Comparison of ENCODE assay signal across 1 cellular context in the genomic region with DNA sequence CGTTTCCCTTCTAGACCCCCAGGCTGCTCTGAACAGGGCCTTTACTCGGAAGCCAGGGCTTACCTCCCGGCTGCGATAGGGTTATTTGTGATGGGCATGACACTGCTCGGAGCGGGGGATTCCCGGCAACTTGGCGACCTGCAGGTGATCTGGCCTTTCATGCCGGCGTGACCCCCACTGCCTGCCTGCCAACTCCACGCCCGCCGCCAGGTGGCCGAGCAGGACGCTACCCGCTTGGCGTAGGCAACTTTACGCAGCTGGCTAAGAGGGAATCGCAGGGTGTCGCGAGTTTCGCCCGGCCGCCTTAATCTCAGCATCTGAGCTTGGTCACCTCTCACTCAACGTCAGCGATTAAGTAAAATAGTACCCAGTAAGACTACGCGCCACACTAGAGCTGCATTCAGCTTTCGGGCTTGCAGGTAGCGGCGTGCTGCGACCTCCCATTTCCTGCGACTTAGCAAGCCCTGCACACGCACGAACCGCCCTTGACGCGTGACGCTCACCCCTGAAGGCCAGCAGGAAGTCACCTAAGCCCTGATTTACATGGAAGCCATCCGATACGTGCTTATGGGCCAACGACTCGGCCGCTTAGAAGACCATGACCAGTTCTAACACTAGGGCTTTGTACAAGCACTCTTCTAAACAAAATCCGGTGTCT.
TF ChIP-seq lines count a peak whose summit lies in the region.

No MANE protein-coding gene starts in this region.

TF ChIP-seq in GM12878, 131 proteins besides CTCF, POLR2A, EP300 and RAD21 (continued from another document):
- TF ChIP-seq, protein P1, sequence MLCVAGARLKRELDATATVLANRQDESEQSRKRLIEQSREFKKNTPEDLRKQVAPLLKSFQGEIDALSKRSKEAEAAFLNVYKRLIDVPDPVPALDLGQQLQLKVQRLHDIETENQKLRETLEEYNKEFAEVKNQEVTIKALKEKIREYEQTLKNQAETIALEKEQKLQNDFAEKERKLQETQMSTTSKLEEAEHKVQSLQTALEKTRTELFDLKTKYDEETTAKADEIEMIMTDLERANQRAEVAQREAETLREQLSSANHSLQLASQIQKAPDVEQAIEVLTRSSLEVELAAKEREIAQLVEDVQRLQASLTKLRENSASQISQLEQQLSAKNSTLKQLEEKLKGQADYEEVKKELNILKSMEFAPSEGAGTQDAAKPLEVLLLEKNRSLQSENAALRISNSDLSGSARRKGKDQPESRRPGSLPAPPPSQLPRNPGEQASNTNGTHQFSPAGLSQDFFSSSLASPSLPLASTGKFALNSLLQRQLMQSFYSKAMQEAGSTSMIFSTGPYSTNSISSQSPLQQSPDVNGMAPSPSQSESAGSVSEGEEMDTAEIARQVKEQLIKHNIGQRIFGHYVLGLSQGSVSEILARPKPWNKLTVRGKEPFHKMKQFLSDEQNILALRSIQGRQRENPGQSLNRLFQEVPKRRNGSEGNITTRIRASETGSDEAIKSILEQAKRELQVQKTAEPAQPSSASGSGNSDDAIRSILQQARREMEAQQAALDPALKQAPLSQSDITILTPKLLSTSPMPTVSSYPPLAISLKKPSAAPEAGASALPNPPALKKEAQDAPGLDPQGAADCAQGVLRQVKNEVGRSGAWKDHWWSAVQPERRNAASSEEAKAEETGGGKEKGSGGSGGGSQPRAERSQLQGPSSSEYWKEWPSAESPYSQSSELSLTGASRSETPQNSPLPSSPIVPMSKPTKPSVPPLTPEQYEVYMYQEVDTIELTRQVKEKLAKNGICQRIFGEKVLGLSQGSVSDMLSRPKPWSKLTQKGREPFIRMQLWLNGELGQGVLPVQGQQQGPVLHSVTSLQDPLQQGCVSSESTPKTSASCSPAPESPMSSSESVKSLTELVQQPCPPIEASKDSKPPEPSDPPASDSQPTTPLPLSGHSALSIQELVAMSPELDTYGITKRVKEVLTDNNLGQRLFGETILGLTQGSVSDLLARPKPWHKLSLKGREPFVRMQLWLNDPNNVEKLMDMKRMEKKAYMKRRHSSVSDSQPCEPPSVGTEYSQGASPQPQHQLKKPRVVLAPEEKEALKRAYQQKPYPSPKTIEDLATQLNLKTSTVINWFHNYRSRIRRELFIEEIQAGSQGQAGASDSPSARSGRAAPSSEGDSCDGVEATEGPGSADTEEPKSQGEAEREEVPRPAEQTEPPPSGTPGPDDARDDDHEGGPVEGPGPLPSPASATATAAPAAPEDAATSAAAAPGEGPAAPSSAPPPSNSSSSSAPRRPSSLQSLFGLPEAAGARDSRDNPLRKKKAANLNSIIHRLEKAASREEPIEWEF (IDR thresholded peaks at IDR 0.05; ENCODE audit: insufficient replicate concordance, low read depth, low read length), result no peak
- no peak for TF ChIP-seq FOXK2 (IDR thresholded peaks at IDR 0.05)
- peak; percentile 80 for TF ChIP-seq POU2F2 (IDR thresholded peaks at IDR 0.05; ENCODE audit: borderline replicate concordance, low read depth, low read length)
- TF ChIP-seq POLR2AphosphoS2 (IDR thresholded peaks at IDR 0.05; ENCODE audit: low read depth, low read length), result peak; percentile 92
- TF ChIP-seq FOXM1 (IDR thresholded peaks at IDR 0.05; ENCODE audit: low read depth, low read length), result no peak
- no peak for TF ChIP-seq NFIC (IDR thresholded peaks at IDR 0.05; ENCODE audit: low read depth, low read length)
- TF ChIP-seq ZNF274 (IDR thresholded peaks at IDR 0.05; ENCODE audit: insufficient read depth, insufficient read length), result no peak
- TF ChIP-seq NR2C2 (IDR thresholded peaks at IDR 0.05; ENCODE audit: borderline replicate concordance, control insufficient read depth, insufficient read length, low read depth), result no peak
- TF ChIP-seq STAT1 (conservative IDR thresholded peaks at IDR 0.05), result no peak; the same call in 1 of the 2 replicates
- TF ChIP-seq BMI1 (IDR thresholded peaks at IDR 0.05; ENCODE audit: borderline replicate concordance), result peak; percentile 12; the same call in 1 of the 2 replicates
- peak; percentile 11; the same call in 1 of the 2 replicates for TF ChIP-seq MTA2 (IDR thresholded peaks at IDR 0.05; ENCODE audit: low read depth)
- TF ChIP-seq, protein P2, sequence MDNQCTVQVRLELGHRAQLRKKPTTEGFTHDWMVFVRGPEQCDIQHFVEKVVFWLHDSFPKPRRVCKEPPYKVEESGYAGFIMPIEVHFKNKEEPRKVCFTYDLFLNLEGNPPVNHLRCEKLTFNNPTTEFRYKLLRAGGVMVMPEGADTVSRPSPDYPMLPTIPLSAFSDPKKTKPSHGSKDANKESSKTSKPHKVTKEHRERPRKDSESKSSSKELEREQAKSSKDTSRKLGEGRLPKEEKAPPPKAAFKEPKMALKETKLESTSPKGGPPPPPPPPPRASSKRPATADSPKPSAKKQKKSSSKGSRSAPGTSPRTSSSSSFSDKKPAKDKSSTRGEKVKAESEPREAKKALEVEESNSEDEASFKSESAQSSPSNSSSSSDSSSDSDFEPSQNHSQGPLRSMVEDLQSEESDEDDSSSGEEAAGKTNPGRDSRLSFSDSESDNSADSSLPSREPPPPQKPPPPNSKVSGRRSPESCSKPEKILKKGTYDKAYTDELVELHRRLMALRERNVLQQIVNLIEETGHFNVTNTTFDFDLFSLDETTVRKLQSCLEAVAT (IDR thresholded peaks at IDR 0.05), result no peak
- TF ChIP-seq DPF2 (IDR thresholded peaks at IDR 0.05), result peak; percentile 16; the same call in 1 of the 2 replicates
- TF ChIP-seq, protein P3, sequence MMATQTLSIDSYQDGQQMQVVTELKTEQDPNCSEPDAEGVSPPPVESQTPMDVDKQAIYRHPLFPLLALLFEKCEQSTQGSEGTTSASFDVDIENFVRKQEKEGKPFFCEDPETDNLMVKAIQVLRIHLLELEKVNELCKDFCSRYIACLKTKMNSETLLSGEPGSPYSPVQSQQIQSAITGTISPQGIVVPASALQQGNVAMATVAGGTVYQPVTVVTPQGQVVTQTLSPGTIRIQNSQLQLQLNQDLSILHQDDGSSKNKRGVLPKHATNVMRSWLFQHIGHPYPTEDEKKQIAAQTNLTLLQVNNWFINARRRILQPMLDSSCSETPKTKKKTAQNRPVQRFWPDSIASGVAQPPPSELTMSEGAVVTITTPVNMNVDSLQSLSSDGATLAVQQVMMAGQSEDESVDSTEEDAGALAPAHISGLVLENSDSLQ (IDR thresholded peaks at IDR 0.05), result peak; percentile 59
- TF ChIP-seq, protein P4, sequence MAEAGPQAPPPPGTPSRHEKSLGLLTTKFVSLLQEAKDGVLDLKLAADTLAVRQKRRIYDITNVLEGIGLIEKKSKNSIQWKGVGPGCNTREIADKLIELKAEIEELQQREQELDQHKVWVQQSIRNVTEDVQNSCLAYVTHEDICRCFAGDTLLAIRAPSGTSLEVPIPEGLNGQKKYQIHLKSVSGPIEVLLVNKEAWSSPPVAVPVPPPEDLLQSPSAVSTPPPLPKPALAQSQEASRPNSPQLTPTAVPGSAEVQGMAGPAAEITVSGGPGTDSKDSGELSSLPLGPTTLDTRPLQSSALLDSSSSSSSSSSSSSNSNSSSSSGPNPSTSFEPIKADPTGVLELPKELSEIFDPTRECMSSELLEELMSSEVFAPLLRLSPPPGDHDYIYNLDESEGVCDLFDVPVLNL (IDR thresholded peaks at IDR 0.05; ENCODE audit: low read depth, low read length), result no peak
- TF ChIP-seq, protein P5, sequence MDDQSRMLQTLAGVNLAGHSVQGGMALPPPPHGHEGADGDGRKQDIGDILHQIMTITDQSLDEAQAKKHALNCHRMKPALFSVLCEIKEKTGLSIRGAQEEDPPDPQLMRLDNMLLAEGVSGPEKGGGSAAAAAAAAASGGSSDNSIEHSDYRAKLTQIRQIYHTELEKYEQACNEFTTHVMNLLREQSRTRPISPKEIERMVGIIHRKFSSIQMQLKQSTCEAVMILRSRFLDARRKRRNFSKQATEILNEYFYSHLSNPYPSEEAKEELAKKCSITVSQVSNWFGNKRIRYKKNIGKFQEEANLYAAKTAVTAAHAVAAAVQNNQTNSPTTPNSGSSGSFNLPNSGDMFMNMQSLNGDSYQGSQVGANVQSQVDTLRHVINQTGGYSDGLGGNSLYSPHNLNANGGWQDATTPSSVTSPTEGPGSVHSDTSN (IDR thresholded peaks at IDR 0.05; ENCODE audit: insufficient replicate concordance, low read depth, low read length), result peak; percentile 27
- TF ChIP-seq, protein P6, sequence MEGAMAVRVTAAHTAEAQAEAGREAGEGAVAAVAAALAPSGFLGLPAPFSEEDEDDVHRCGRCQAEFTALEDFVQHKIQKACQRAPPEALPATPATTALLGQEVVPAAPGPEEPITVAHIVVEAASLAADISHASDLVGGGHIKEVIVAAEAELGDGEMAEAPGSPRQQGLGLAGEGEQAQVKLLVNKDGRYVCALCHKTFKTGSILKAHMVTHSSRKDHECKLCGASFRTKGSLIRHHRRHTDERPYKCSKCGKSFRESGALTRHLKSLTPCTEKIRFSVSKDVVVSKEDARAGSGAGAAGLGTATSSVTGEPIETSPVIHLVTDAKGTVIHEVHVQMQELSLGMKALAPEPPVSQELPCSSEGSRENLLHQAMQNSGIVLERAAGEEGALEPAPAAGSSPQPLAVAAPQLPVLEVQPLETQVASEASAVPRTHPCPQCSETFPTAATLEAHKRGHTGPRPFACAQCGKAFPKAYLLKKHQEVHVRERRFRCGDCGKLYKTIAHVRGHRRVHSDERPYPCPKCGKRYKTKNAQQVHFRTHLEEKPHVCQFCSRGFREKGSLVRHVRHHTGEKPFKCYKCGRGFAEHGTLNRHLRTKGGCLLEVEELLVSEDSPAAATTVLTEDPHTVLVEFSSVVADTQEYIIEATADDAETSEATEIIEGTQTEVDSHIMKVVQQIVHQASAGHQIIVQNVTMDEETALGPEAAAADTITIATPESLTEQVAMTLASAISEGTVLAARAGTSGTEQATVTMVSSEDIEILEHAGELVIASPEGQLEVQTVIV (IDR thresholded peaks at IDR 0.05; ENCODE audit: borderline replicate concordance, partially characterized antibody), result no peak
- peak; percentile 25 for TF ChIP-seq SMAD1 (IDR thresholded peaks at IDR 0.05; ENCODE audit: low read depth, partially characterized antibody)
- no peak for TF ChIP-seq CBFB (IDR thresholded peaks at IDR 0.05; ENCODE audit: low read depth)
- peak; percentile 82 for TF ChIP-seq TCF3 (IDR thresholded peaks at IDR 0.05; ENCODE audit: borderline replicate concordance, insufficient read depth, low read depth, low read length)
- no peak for TF ChIP-seq HDAC2 (IDR thresholded peaks at IDR 0.05)
- no peak for TF ChIP-seq CEBPB (IDR thresholded peaks at IDR 0.05; ENCODE audit: borderline replicate concordance in 1 of 2, low read depth in 2 of 2, low read length in 2 of 2)
- TF ChIP-seq RUNX3 (IDR thresholded peaks at IDR 0.05; ENCODE audit: low read length), result no peak; the same call in 1 of the 2 replicates
- TF ChIP-seq RCOR1 (conservative IDR thresholded peaks at IDR 0.05; ENCODE audit: low read depth, low read length), result no peak; the same call in 1 of the 2 replicates
